In genomic region chr6:148530976-148531375, GRCh38 we compare ENCODE assay signal across 14 cellular contexts.
DNase-seq lines count a peak whose midpoint lies in the region; ATAC-seq and TF ChIP-seq lines count a peak whose summit lies in the region.
"Had no signal": no experiment of that assay in that cellular context is flagged by ENCODE, and none has a peak within 500 bp of the region (broad histone marks: within the 10 kb centered on the region; RNA-seq: fewer than 3 reads in every experiment).

No MANE protein-coding gene starts in this region.

- CTCF ChIA-PET in mammary epithelial cell (lab: Charles Lee; ENCODE audit: low non-redundant PET) = no interaction called here

- TF ChIP-seq POLR2A in breast epithelium (IDR thresholded peaks at IDR 0.05) (no peak), uterus (IDR thresholded peaks at IDR 0.05) (no peak), Peyer's patch (IDR thresholded peaks at IDR 0.05) (no peak)

- no peak overlapping the region for H3K4me3 ChIP-seq in breast epithelium
- no peak overlapping the region for H3K4me3 ChIP-seq in mammary epithelial cell (replicated peaks in 1 of 3; ENCODE audit: insufficient read depth in 1 of 3, low read depth in 2 of 3, low read length in 3 of 3)
- H3K4me3 ChIP-seq in choroid plexus epithelial cell (ENCODE audit: low read depth, low read length) = no peak overlapping the region
- no peak overlapping the region for H3K4me3 ChIP-seq in muscle layer of duodenum (ENCODE audit: low read depth in 1 of 2, low read length in 2 of 2)
- peak overlapping the region in 1 of 2 donors; percentile 25 for H3K4me3 ChIP-seq in uterus
- no peak overlapping the region for H3K4me3 ChIP-seq in Peyer's patch

- H3K9me3 ChIP-seq in breast epithelium (no peaks in the 10 kb centered on the region), mammary epithelial cell (replicated peaks; ENCODE audit: insufficient read depth, low read length) (no peaks in the 10 kb centered on the region), muscle layer of duodenum (ENCODE audit: control insufficient read depth in 1 of 2, low read length in 2 of 2) (no peaks in the 10 kb centered on the region), uterus (no peaks in the 10 kb centered on the region), Peyer's patch (no peaks in the 10 kb centered on the region)

- no peaks in the 10 kb centered on the region for H3K79me2 ChIP-seq in mammary epithelial cell (ENCODE audit: insufficient read depth, low read length)

- no peak overlapping the region for H3K4me2 ChIP-seq in mammary epithelial cell (ENCODE audit: insufficient read depth, low read depth, low read length)

- H2AFZ ChIP-seq in mammary epithelial cell (ENCODE audit: low read depth, low read length) = no peak overlapping the region

- dilution Hi-C loops in mammary epithelial cell (cut with HindIII; ENCODE audit: low sequenced_read_pairs) = no loop called here

- no peaks in the 10 kb centered on the region for H4K20me1 ChIP-seq in mammary epithelial cell (ENCODE audit: insufficient read depth, low read length)

- DNase-seq in breast epithelium (ENCODE audit: low spot score in 2 of 2) = no peak
- DNase-seq in mammary epithelial cell = no peak
- peak; percentile 26 for DNase-seq in choroid plexus epithelial cell (ENCODE audit: low read depth)
- DNase-seq in uterus = no peak
- no peak for DNase-seq in Peyer's patch
- DNase-seq: H7; immature natural killer cell; NCI-H1694 treated with DMSO at 0.1 percent for 48 hours; stimulated activated CD4-positive, alpha-beta T cell treated with anti-CD3 and anti-CD28 coated beads, Interleukin-1b, Interleukin-23, amount 100 ng/mL, for 48 hours; stimulated activated naive B cell treated with anti-CD40 and anti-IgM and Interleukin-4, amounts not matched to agents 10 μg/mL and 1 μg/mL and 100 μg/mL, for 72 hours; T1000 had no signal

- H3K36me3 ChIP-seq in breast epithelium (peaks cover 18% of the 10 kb centered on the region), mammary epithelial cell (ENCODE audit: insufficient read depth, low read length) (no peaks in the 10 kb centered on the region), muscle layer of duodenum (ENCODE audit: control insufficient read depth in 1 of 2, insufficient read depth in 2 of 2, low read length in 2 of 2) (peaks cover 48% of the 10 kb centered on the region in 2 donors), uterus (no peaks in the 10 kb centered on the region), Peyer's patch (peaks cover 0 to 63% (median 0%) of the 10 kb centered on the region in 3 donors)

- ATAC-seq in GM21423 (IDR thresholded peaks at IDR 0.05; ENCODE audit: unreplicated experiment) = no peak
- ATAC-seq in GM21786 (IDR thresholded peaks at IDR 0.05; ENCODE audit: unreplicated experiment) = no peak

- H3K27ac ChIP-seq in breast epithelium = peak overlapping the region; percentile 6 to 48
- H3K27ac ChIP-seq in mammary epithelial cell (ENCODE audit: insufficient read depth, low read depth, low read length) = no peak overlapping the region
- H3K27ac ChIP-seq in muscle layer of duodenum (ENCODE audit: low read length) = peak overlapping the region; percentile 60
- H3K27ac ChIP-seq in uterus = peak overlapping the region; percentile 73 to 76
- peak overlapping the region in 2 of 4 donors; percentile 5 to 39 for H3K27ac ChIP-seq in Peyer's patch

- no peak overlapping the region for H3K9ac ChIP-seq in mammary epithelial cell (ENCODE audit: insufficient read depth, low read length)

- BruUV-seq in mammary epithelial cell (replicated peaks; lab: Mats Ljungman, UMichigan) = no TSS peak

- WGBS in mammary epithelial cell (ENCODE audit: low coverage, missing lambda C conversion rate) = 84% methylated on average over 4 of the region's 4 CpGs

- H3K27me3 ChIP-seq in breast epithelium (no peaks in the 10 kb centered on the region), mammary epithelial cell (ENCODE audit: insufficient read depth, low read length) (no peaks in the 10 kb centered on the region), muscle layer of duodenum (ENCODE audit: low read depth, low read length) (no peaks in the 10 kb centered on the region), uterus (peaks cover 0 to 2% of the 10 kb centered on the region in 2 donors), Peyer's patch (no peaks in the 10 kb centered on the region)

- in situ Hi-C loops in mammary epithelial cell (cut with MboI; ENCODE audit: low sequenced_read_pairs in 2 of 2) = no loop called here

- intact Hi-C loops in breast epithelium (cut with DNase I; ENCODE audit: low total_unique reads) (no loop called here), mammary epithelial cell (cut with micrococcal nuclease) (no loop called here), uterus (cut with DNase I; ENCODE audit: low total_unique reads) (no loop called here)

- H3K4me1 ChIP-seq in breast epithelium = no peaks in the 10 kb centered on the region
- H3K4me1 ChIP-seq in mammary epithelial cell (ENCODE audit: insufficient read depth, low read length) = no peaks in the 10 kb centered on the region
- H3K4me1 ChIP-seq in muscle layer of duodenum (ENCODE audit: control insufficient read depth in 1 of 2, insufficient read depth in 2 of 2, low read length in 2 of 2) = no peaks in the 10 kb centered on the region
- H3K4me1 ChIP-seq in uterus = no peaks in the 10 kb centered on the region
- H3K4me1 ChIP-seq in Peyer's patch = no peaks in the 10 kb centered on the region

- no peak for TF ChIP-seq CTCF in breast epithelium (IDR thresholded peaks at IDR 0.05)
- no peak for TF ChIP-seq CTCF in mammary epithelial cell (conservative IDR thresholded peaks at IDR 0.05 in 1 of 2, IDR thresholded peaks at IDR 0.05 in 1 of 2; ENCODE audit: extremely low read depth in 1 of 2, insufficient read depth in 1 of 2, low read depth in 1 of 2, low read length in 2 of 2)
- no peak for TF ChIP-seq CTCF in choroid plexus epithelial cell (conservative IDR thresholded peaks at IDR 0.05; ENCODE audit: low read depth, low read length)
- no peak for TF ChIP-seq CTCF in uterus (IDR thresholded peaks at IDR 0.05)
- no peak for TF ChIP-seq CTCF in Peyer's patch (IDR thresholded peaks at IDR 0.05)
